21 cellular contexts compared by ENCODE assay signal in genomic region chr9:109310486-109310901, GRCh38. TPM values are rescaled to one million over a fixed set of nuclear protein-coding genes. Genes with fewer than 3 reads are reported as not detected.
A peak's percentile ranks its signal among the peaks of the same experiment; 100 is the strongest.
DNase-seq lines count a peak whose midpoint lies in the region; ATAC-seq and TF ChIP-seq lines count a peak whose summit lies in the region.
"Had no signal": no experiment of that assay in that cellular context is flagged by ENCODE, and none has a peak within 500 bp of the region (broad histone marks: within the 10 kb centered on the region; RNA-seq: fewer than 3 reads in every experiment).

No MANE protein-coding gene starts in this region.

- H3K27ac ChIP-seq in ACC112 (ENCODE audit: low read depth, low read length) = no peak overlapping the region
- H3K27ac ChIP-seq in IMR-90 (ENCODE audit: insufficient read depth, low read length) = no peak overlapping the region

- H3K27me3 Mint-ChIP-seq in HFFc6 (ENCODE audit: insufficient read depth) = peaks cover 56% of the 10 kb centered on the region

- no peak overlapping the region for H2BK120ac ChIP-seq in IMR-90 (ENCODE audit: low read depth, low read length)

- H3K27me3 ChIP-seq in ACC112 (ENCODE audit: insufficient read depth, low read length) (no peaks in the 10 kb centered on the region), IMR-90 (ENCODE audit: control insufficient read depth, insufficient read depth, low read length) (peaks cover 22% of the 10 kb centered on the region)
- H3K27me3 ChIP-seq: dorsolateral prefrontal cortex, right atrium auricular region had no signal

- no peak overlapping the region for H3K4ac ChIP-seq in IMR-90 (ENCODE audit: low read depth, low read length)

- H2AFZ ChIP-seq in ACC112 (ENCODE audit: low read length, unreplicated experiment) (no peak overlapping the region), IMR-90 (replicated peaks; ENCODE audit: low read length, poor library complexity) (no peak overlapping the region)

- peak; percentile 32 for DNase-seq in IMR-90
- peak; percentile 53 to 71 for DNase-seq in cardiac fibroblast (ENCODE audit: low read depth in 2 of 2)
- DNase-seq in omental fat pad (ENCODE audit: low spot score) = no peak
- DNase-seq in SIG-M5 (lab: John Stamatoyannopoulos, UW) = no peak
- DNase-seq in hepatic stellate cell (ENCODE audit: low spot score) = no peak
- DNase-seq in iPS-NIHi11 (ENCODE audit: low spot score) = no peak
- DNase-seq in HFFc6 = no peak
- DNase-seq: ACHN; activated CD4-positive, alpha-beta T cell treated with anti-CD3 and anti-CD28 coated beads for 1 hour; activated CD8-positive, alpha-beta T cell treated with anti-CD3 and anti-CD28 coated beads, Interleukin-2, amount 10 ng/mL, durations not matched to agents 7 days and 5 days; activated gamma-delta T cell treated with Interleukin-2 at 50 U/mL for 16 hours; H7; KG1; kidney glomerular epithelial cell; NCI-H1694; SHP77; stimulated activated CD4-positive, alpha-beta T cell treated with anti-CD3 and anti-CD28 coated beads, Interleukin-15, amount 100 ng/mL, for 24 hours; T-cell had no signal

- no peak overlapping the region for H3K27ac Mint-ChIP-seq in HFFc6
- H3K27ac Mint-ChIP-seq: activated CD8-positive, alpha-beta T cell treated with anti-CD3 and anti-CD28 coated beads, Interleukin-2, amount 10 ng/mL, durations not matched to agents 7 days and 5 days; T-cell had no signal

- no peaks in the 10 kb centered on the region for H3K9me1 ChIP-seq in IMR-90 (ENCODE audit: insufficient read depth, low read length)

- POLR2A ChIA-PET in IMR-90 (lab: Charles Lee; ENCODE audit: unreplicated experiment) = no interaction called here

- no peaks in the 10 kb centered on the region for H3K79me1 ChIP-seq in IMR-90 (ENCODE audit: low read depth in 1 of 2, low read length in 2 of 2)

- H4K8ac ChIP-seq in IMR-90 (ENCODE audit: low read depth in 2 of 2, low read length in 2 of 2) = no peak overlapping the region

- no peaks in the 10 kb centered on the region for H3K9me3 ChIP-seq in IMR-90 (ENCODE audit: control insufficient read depth, insufficient read depth, low read length)
- H3K9me3 ChIP-seq: right atrium auricular region had no signal

- no peak overlapping the region for H2AK9ac ChIP-seq in IMR-90 (replicated peaks; ENCODE audit: low read depth, low read length, poor library complexity)

- no peak overlapping the region for H2BK15ac ChIP-seq in IMR-90 (ENCODE audit: low read depth, low read length)

- H3K4me1 ChIP-seq in ACC112 (ENCODE audit: control insufficient read depth, insufficient read depth, low read length, unreplicated experiment) = peaks cover 36% of the 10 kb centered on the region
- peaks cover 4% of the 10 kb centered on the region for H3K4me1 ChIP-seq in IMR-90 (ENCODE audit: control insufficient read depth, insufficient read depth, low read length)

- no CpG with 5 or more reads among the region's 7 CpGs for WGBS in IMR-90 (ENCODE audit: extremely low coverage in 2 of 2, insufficient read length in 1 of 2), 2 experiments

- H4K5ac ChIP-seq in IMR-90 (ENCODE audit: low read depth, low read length) = no peak overlapping the region

- H3K23ac ChIP-seq in IMR-90 (ENCODE audit: low read depth, low read length) = no peak overlapping the region

- TF ChIP-seq POLR2A in IMR-90 (IDR thresholded peaks at IDR 0.05; ENCODE audit: low read depth, low read length) = no peak

- no peak for TF ChIP-seq RAD21 in IMR-90 (IDR thresholded peaks at IDR 0.05; ENCODE audit: low read length)

- H3K36me3 Mint-ChIP-seq in HFFc6 (ENCODE audit: low read depth) = no peaks in the 10 kb centered on the region
- H3K36me3 Mint-ChIP-seq: T-cell had no signal

- in situ Hi-C loops in IMR-90 (cut with MboI; ENCODE audit: low sequenced_read_pairs) = loop anchor here (25.0 kb wide), 2 partner anchors 123 to 248 kb away; no protein-coding TSS in a partner anchor

- no peak overlapping the region for H2BK20ac ChIP-seq in IMR-90 (ENCODE audit: low read depth, low read length)

- no peak overlapping the region for H2BK5ac ChIP-seq in IMR-90 (ENCODE audit: low read depth, low read length, poor library complexity, severe bottlenecking)

- intact Hi-C loops in IMR-90 (cut with micrococcal nuclease) = no loop called here

- H4K20me1 ChIP-seq in IMR-90 (ENCODE audit: insufficient read depth, low read length) = no peaks in the 10 kb centered on the region

- peaks cover 18% of the 10 kb centered on the region for H3K4me1 Mint-ChIP-seq in HFFc6 (ENCODE audit: low read depth)

- no TSS peak for BruUV-seq in IMR-90 (replicated peaks; lab: Mats Ljungman, UMichigan)

- no peaks in the 10 kb centered on the region for H3K9me3 Mint-ChIP-seq in HFFc6
- H3K9me3 Mint-ChIP-seq: T-cell had no signal

- H3K4me3 Mint-ChIP-seq in HFFc6 = no peak overlapping the region
- H3K4me3 Mint-ChIP-seq: activated CD8-positive, alpha-beta T cell treated with anti-CD3 and anti-CD28 coated beads, Interleukin-2, amount 10 ng/mL, durations not matched to agents 7 days and 5 days; T-cell had no signal

- ATAC-seq in IMR-90 (ENCODE audit: low read depth) = peak; percentile 81
- ATAC-seq in omental fat pad (ENCODE audit: low FRiP score) = peak; percentile 75
- ATAC-seq: activated CD8-positive, alpha-beta T cell treated with anti-CD3 and anti-CD28 coated beads, Interleukin-2, amount 10 ng/mL, durations not matched to agents 7 days and 5 days; T-cell had no signal

- no peaks in the 10 kb centered on the region for H3K79me2 ChIP-seq in ACC112 (ENCODE audit: control insufficient read depth, insufficient read depth, low read length, unreplicated experiment)

- no peak overlapping the region for H4K91ac ChIP-seq in IMR-90 (ENCODE audit: insufficient read depth, low read depth, low read length)

- dilution Hi-C loops in IMR-90 (cut with HindIII; ENCODE audit: low sequenced_read_pairs, unreplicated experiment) = no loop called here

- no peak overlapping the region for H2AK5ac ChIP-seq in IMR-90 (ENCODE audit: low read depth, low read length)

- H3K4me3 ChIP-seq in ACC112 (ENCODE audit: low read depth, low read length) = peak overlapping the region; percentile 57
- no peak overlapping the region for H3K4me3 ChIP-seq in IMR-90 (ENCODE audit: insufficient read depth, low read depth, low read length)
- no peak overlapping the region for H3K4me3 ChIP-seq in cardiac fibroblast (replicated peaks in 1 of 2; ENCODE audit: low read depth in 2 of 2, low read length in 2 of 2)
- H3K4me3 ChIP-seq: dorsolateral prefrontal cortex, right atrium auricular region had no signal

- no peak overlapping the region for H3K56ac ChIP-seq in IMR-90 (ENCODE audit: extremely low read depth, insufficient read depth, low read length)

- no peak overlapping the region for H3K18ac ChIP-seq in IMR-90 (ENCODE audit: low read depth, low read length)

- CTCF ChIA-PET in IMR-90 (lab: Yijun Ruan, JAX) = no interaction called here

- no peak overlapping the region for H3K9ac ChIP-seq in IMR-90 (ENCODE audit: low read depth, low read length)

- H3K36me3 ChIP-seq in ACC112 (ENCODE audit: insufficient read depth, low read length) = no peaks in the 10 kb centered on the region
- no peaks in the 10 kb centered on the region for H3K36me3 ChIP-seq in IMR-90 (ENCODE audit: control insufficient read depth, insufficient read depth, low read length)
- H3K36me3 ChIP-seq: right atrium auricular region had no signal

- TF ChIP-seq CTCF in IMR-90 (conservative IDR thresholded peaks at IDR 0.05; ENCODE audit: low read depth, low read length) = no peak
- TF ChIP-seq CTCF in cardiac fibroblast (IDR thresholded peaks at IDR 0.05; ENCODE audit: low read depth, low read length) = no peak
- no peak for TF ChIP-seq CTCF in omental fat pad (IDR thresholded peaks at IDR 0.05)
- no peak for TF ChIP-seq CTCF in HFFc6 (IDR thresholded peaks at IDR 0.05)

- H3K4me2 ChIP-seq in IMR-90 (ENCODE audit: low read depth, low read length) = peak overlapping the region; percentile 44

- H3K14ac ChIP-seq in IMR-90 (replicated peaks; ENCODE audit: low read depth, low read length) = no peak overlapping the region

TF ChIP-seq in IMR-90, 13 proteins besides CTCF, POLR2A, EP300 and RAD21 (continues in another document):
- TF ChIP-seq RCOR1 (IDR thresholded peaks at IDR 0.05; ENCODE audit: insufficient replicate concordance, low read length) = no peak
- TF ChIP-seq ELK1 (IDR thresholded peaks at IDR 0.05; ENCODE audit: borderline replicate concordance, low read depth, low read length) = no peak
- TF ChIP-seq FOS (IDR thresholded peaks at IDR 0.05; ENCODE audit: low read depth, low read length) = no peak
- TF ChIP-seq MAZ (IDR thresholded peaks at IDR 0.05; ENCODE audit: borderline replicate concordance, low read depth, low read length) = no peak
- TF ChIP-seq MXI1 (IDR thresholded peaks at IDR 0.05; ENCODE audit: borderline replicate concordance, low read depth, low read length) = no peak
- TF ChIP-seq MAFK (IDR thresholded peaks at IDR 0.05; ENCODE audit: low read depth, low read length) = no peak
- TF ChIP-seq SMC3 (IDR thresholded peaks at IDR 0.05; ENCODE audit: low read depth, low read length) = no peak
- TF ChIP-seq, protein P1, sequence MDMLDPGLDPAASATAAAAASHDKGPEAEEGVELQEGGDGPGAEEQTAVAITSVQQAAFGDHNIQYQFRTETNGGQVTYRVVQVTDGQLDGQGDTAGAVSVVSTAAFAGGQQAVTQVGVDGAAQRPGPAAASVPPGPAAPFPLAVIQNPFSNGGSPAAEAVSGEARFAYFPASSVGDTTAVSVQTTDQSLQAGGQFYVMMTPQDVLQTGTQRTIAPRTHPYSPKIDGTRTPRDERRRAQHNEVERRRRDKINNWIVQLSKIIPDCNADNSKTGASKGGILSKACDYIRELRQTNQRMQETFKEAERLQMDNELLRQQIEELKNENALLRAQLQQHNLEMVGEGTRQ (IDR thresholded peaks at IDR 0.05; ENCODE audit: low read depth, low read length) = no peak
- TF ChIP-seq NFE2L2 (IDR thresholded peaks at IDR 0.05; ENCODE audit: low read depth, low read length) = no peak
- TF ChIP-seq RFX5 (IDR thresholded peaks at IDR 0.05; ENCODE audit: low read depth, low read length) = no peak
- no peak for TF ChIP-seq CHD1 (IDR thresholded peaks at IDR 0.05; ENCODE audit: low read depth, low read length)

RNA-seq across cellular contexts. Expression of gene EPB41L4B, which starts 10.4 kb away (rescaled TPM):
- 0.54 and 0.56 TPM in 2 replicates for total RNA-seq in IMR-90 (2012; rRNA removed)
- 0.29 and 0.36 TPM in 2 replicates for polyA plus RNA-seq in IMR-90 (2012; rRNA removed)
- polyA plus RNA-seq in IMR-90 (2012; cell fraction: cytosol; rRNA removed) = 0.12 and 0.19 TPM in 2 replicates
- 0.08 and 0.46 TPM in 2 replicates for polyA plus RNA-seq in IMR-90 (2012; cell fraction: nucleus; rRNA removed; ENCODE audit: low replicate concordance)
- total RNA-seq in omental fat pad = 10 to 100 TPM in 3 of 4 donors, 1 to 10 TPM in 1; 6.3 to 47.7 (median 33.6) TPM
- total RNA-seq in HFFc6 (2021; fragmentation: NEBNext Ultra II Directional; extraction: Animal tissue kit (Norgen Biotek cat#: 25700)) = under 1 TPM in 4 of 6 experiments, not detected in 2; 0.33 to 0.37 (median 0.35) TPM
- total RNA-seq: activated CD8-positive, alpha-beta T cell treated with anti-CD3 and anti-CD28 coated beads, Interleukin-2, amount 10 ng/mL, durations not matched to agents 7 days and 5 days had no signal

Comparison
In these comparisons a context has a peak if more than half of its experiments do, and no peak if none do; other contexts are left out.
1. DNase-seq: peak in IMR-90 (single experiment) and cardiac fibroblast (2 of 2); none in omental fat pad (single experiment), SIG-M5 (single experiment), hepatic stellate cell (single experiment), iPS-NIHi11 (single experiment) and HFFc6 (single experiment).